ENCODE assay signal across 11 cellular contexts in genomic region chr3:188187055-188187454, GRCh38. TPM values are rescaled to one million over a fixed set of nuclear protein-coding genes. Genes with fewer than 3 reads are reported as not detected.
A peak's percentile ranks its signal among the peaks of the same experiment; 100 is the strongest.
DNase-seq lines count a peak whose midpoint lies in the region; ATAC-seq and TF ChIP-seq lines count a peak whose summit lies in the region.
"Had no signal": no experiment of that assay in that cellular context is flagged by ENCODE, and none has a peak within 500 bp of the region (broad histone marks: within the 10 kb centered on the region; RNA-seq: fewer than 3 reads in every experiment).

No MANE protein-coding gene starts in this region.

- POLR2A ChIA-PET in OCI-LY7 (lab: Charles Lee) (interaction anchor here (0.5 to 1.7 kb wide), 7 partner anchors 9 to 191 kb away, joined by 3 to 5 read pairs (median 3); no protein-coding TSS in a partner anchor), A673 (lab: Charles Lee; ENCODE audit: low non-redundant PET) (no interaction called here)

- ATAC-seq in GM21717 (IDR thresholded peaks at IDR 0.05; ENCODE audit: unreplicated experiment), result no peak

- intact Hi-C loops in OCI-LY7 (cut with micrococcal nuclease; ENCODE audit: unreplicated experiment), result no loop called here
- intact Hi-C loops in stomach (cut with DNase I; ENCODE audit: low total_unique reads), result no loop called here
- intact Hi-C loops in A673 (cut with micrococcal nuclease; ENCODE audit: unreplicated experiment), result no loop called here

- TF ChIP-seq POLR2A in stomach (IDR thresholded peaks at IDR 0.05), result no peak

- H3K4me1 ChIP-seq in OCI-LY7 (ENCODE audit: insufficient read depth, low read length, poor library complexity, severe bottlenecking), result peaks cover 18% of the 10 kb centered on the region
- H3K4me1 ChIP-seq in stomach, result peaks cover 39 to 97% (median 67%) of the 10 kb centered on the region in 4 donors
- peaks cover 5% of the 10 kb centered on the region for H3K4me1 ChIP-seq in A673 (ENCODE audit: insufficient read depth, low read length, poor library complexity, severe bottlenecking)

- TF ChIP-seq EP300 in stomach (IDR thresholded peaks at IDR 0.05), result no peak

- H3K36me3 ChIP-seq in OCI-LY7 (ENCODE audit: insufficient read depth, low read length), result no peaks in the 10 kb centered on the region; the same call in 1 of the 2 replicates
- H3K36me3 ChIP-seq in stomach, result peaks cover 0 to 4% (median 0%) of the 10 kb centered on the region in 4 donors
- H3K36me3 ChIP-seq in A673 (ENCODE audit: insufficient read depth, low read length, poor library complexity, severe bottlenecking), result no peaks in the 10 kb centered on the region

- H3K9me3 ChIP-seq in OCI-LY7 (ENCODE audit: low read length), result no peaks in the 10 kb centered on the region
- H3K9me3 ChIP-seq in stomach, result no peaks in the 10 kb centered on the region
- no peaks in the 10 kb centered on the region for H3K9me3 ChIP-seq in A673 (ENCODE audit: low read depth, low read length, poor library complexity, severe bottlenecking)
- H3K9me3 ChIP-seq: right lobe of liver, suprapubic skin had no signal

- H3K79me2 ChIP-seq in OCI-LY7 (ENCODE audit: insufficient read depth, low read depth, low read length), result no peaks in the 10 kb centered on the region; the same call in 1 of the 2 replicates

- no TSS peak for BruUV-seq in OCI-LY7 (replicated peaks; lab: Mats Ljungman, UMichigan)
- BruUV-seq in A673 (replicated peaks; lab: Mats Ljungman, UMichigan), result no TSS peak

- H3K27me3 ChIP-seq in stomach (no peaks in the 10 kb centered on the region), A673 (replicated peaks; ENCODE audit: insufficient read depth, low read depth, low read length, poor library complexity) (no peaks in the 10 kb centered on the region)
- H3K27me3 ChIP-seq: right lobe of liver, suprapubic skin had no signal

- H2AFZ ChIP-seq in OCI-LY7 (ENCODE audit: low read length), result no peak overlapping the region
- H2AFZ ChIP-seq: GM23248 had no signal

- no peaks in the 10 kb centered on the region for H4K20me1 ChIP-seq in OCI-LY7 (ENCODE audit: insufficient read depth, low read length)

- DNase-seq in HS-5 (ENCODE audit: low read depth), result peak; percentile 24
- peak; percentile 37 for DNase-seq in OCI-LY7 (ENCODE audit: low spot score)
- peak; percentile 65 for DNase-seq in fibroblast of villous mesenchyme (ENCODE audit: low read depth)
- no peak for DNase-seq in stomach
- no peak for DNase-seq in HuH-7.5 (ENCODE audit: low spot score)
- DNase-seq in A673 (ENCODE audit: low spot score), result no peak
- DNase-seq: GM23248, NCI-H2081, right lobe of liver had no signal

- peak overlapping the region; percentile 40; the same call in 1 of the 2 replicates for H3K4me2 ChIP-seq in OCI-LY7 (ENCODE audit: low read length)

- no peaks in the 10 kb centered on the region for H3K9me2 ChIP-seq in OCI-LY7 (ENCODE audit: insufficient read depth, low read length)

- H3K27ac ChIP-seq in OCI-LY7 (ENCODE audit: low read depth, low read length, poor library complexity, severe bottlenecking), result no peak overlapping the region
- H3K27ac ChIP-seq in stomach, result peak overlapping the region in 3 of 5 donors; percentile 82 to 85 (median 84)
- H3K27ac ChIP-seq in A673 (ENCODE audit: low read depth, low read length, poor library complexity, severe bottlenecking), result no peak overlapping the region
- H3K27ac ChIP-seq: GM23248, suprapubic skin had no signal

- CTCF ChIA-PET in OCI-LY7 (lab: Charles Lee; ENCODE audit: unreplicated experiment) (no interaction called here), A673 (lab: Charles Lee) (interaction anchor here (0.6 kb wide), 1 partner anchor 60 kb away, joined by 5 read pairs; no protein-coding TSS in a partner anchor)

- H3K4me3 ChIP-seq in OCI-LY7 (ENCODE audit: low read depth, low read length, poor library complexity, severe bottlenecking), result no peak overlapping the region
- H3K4me3 ChIP-seq in fibroblast of villous mesenchyme (ENCODE audit: low read depth, low read length), result no peak overlapping the region
- H3K4me3 ChIP-seq in stomach, result no peak overlapping the region
- H3K4me3 ChIP-seq in A673 (ENCODE audit: low read depth, low read length, poor library complexity, severe bottlenecking), result no peak overlapping the region
- H3K4me3 ChIP-seq: GM23248, right lobe of liver, suprapubic skin had no signal

- WGBS in stomach, 5 donors, result 35 to 48% (median 42%) methylated on average over 2 of the region's 2 CpGs

- TF ChIP-seq CTCF in OCI-LY7 (conservative IDR thresholded peaks at IDR 0.05; ENCODE audit: low read length) (no peak), fibroblast of villous mesenchyme (IDR thresholded peaks at IDR 0.05; ENCODE audit: insufficient read depth, low read depth, low read length) (no peak), stomach (IDR thresholded peaks at IDR 0.05) (no peak), A673 (conservative IDR thresholded peaks at IDR 0.05; ENCODE audit: low read depth, low read length) (no peak)

RNA-seq across cellular contexts. Expression of gene LPP, which starts 33.1 kb away (rescaled TPM):
- 7.4 and 10.9 TPM in 2 replicates for total RNA-seq in OCI-LY7 (2014; rRNA removed; shearing (Covaris generic))
- total RNA-seq in OCI-LY7 (2022), result 102 and 119 TPM in 2 replicates
- total RNA-seq in fibroblast of villous mesenchyme, result 196 TPM in 2 replicates
- 100 to 1,000 TPM; 185 to 885 (median 487) TPM for total RNA-seq in stomach
- 10 to 100 TPM in 1 of 3 donors, 1 to 10 TPM in 2; 8.0 to 14.6 (median 8.9) TPM for polyA plus RNA-seq in stomach
- total RNA-seq in A673 (2021), result 39.7 and 40.6 TPM in 2 replicates

Comparison
In these comparisons a context has a peak if more than half of its experiments do, and no peak if none do; other contexts are left out.
1. DNase-seq: peak in HS-5 (single experiment), OCI-LY7 (single experiment) and fibroblast of villous mesenchyme (single experiment); none in stomach (single experiment), HuH-7.5 (single experiment) and A673 (single experiment).
2. H3K27ac ChIP-seq: peak in stomach (3 of 5); none in OCI-LY7 (single experiment) and A673 (single experiment).